23 cellular contexts compared by ENCODE assay signal in genomic region chr11:17395978-17396377, GRCh38. TPM values are rescaled to one million over a fixed set of nuclear protein-coding genes. Genes with fewer than 3 reads are reported as not detected.
"Had no signal": no experiment of that assay in that cellular context is flagged by ENCODE, and none has a peak within 500 bp of the region (broad histone marks: within the 10 kb centered on the region; RNA-seq: fewer than 3 reads in every experiment).

No MANE protein-coding gene starts in this region.

- H3K27ac ChIP-seq: KMS-11, SJSA1, SK-N-MC had no signal

- H3K4me3 ChIP-seq: K562, SJSA1, SK-N-MC had no signal

- H3K4me1 ChIP-seq: SJSA1 had no signal

- H3K9me3 ChIP-seq: SJSA1 had no signal

- H3K4me2 ChIP-seq: KMS-11 had no signal

- H3K9ac ChIP-seq: KMS-11 had no signal

- H3K36me3 Mint-ChIP-seq: IgD-negative memory B cell had no signal

- H3K27me3 Mint-ChIP-seq: IgD-negative memory B cell had no signal

- DNase-seq: Kasumi-1, MM.1S, NCI-H1092 treated with DMSO at 0.1 percent for 48 hours, NCI-H1436, NCI-H187, NCI-H2029, NCI-H2081 treated with DMSO at 0.1 percent for 48 hours, NCI-H2171, NCI-H226, NCI-H446, NCI-H510A, NCI-H524 treated with DMSO at 0.1 percent for 48 hours, NCI-H69, NCI-H774, Right ventricle myocardium superior, RPMI8226, SIG-M5 had no signal

- H3K36me3 ChIP-seq: SJSA1 had no signal

RNA-seq across cellular contexts. Expression of gene KCNJ11, which starts 7.5 kb away (rescaled TPM):
- total RNA-seq: M059J, SJSA1 had no signal

RNA-seq across cellular contexts. Expression of gene NCR3LG1, which starts 44.4 kb away (rescaled TPM):
- polyA plus RNA-seq: IgD-negative memory B cell had no signal
